ENCODE assay signal across 23 cellular contexts in the genomic region with DNA sequence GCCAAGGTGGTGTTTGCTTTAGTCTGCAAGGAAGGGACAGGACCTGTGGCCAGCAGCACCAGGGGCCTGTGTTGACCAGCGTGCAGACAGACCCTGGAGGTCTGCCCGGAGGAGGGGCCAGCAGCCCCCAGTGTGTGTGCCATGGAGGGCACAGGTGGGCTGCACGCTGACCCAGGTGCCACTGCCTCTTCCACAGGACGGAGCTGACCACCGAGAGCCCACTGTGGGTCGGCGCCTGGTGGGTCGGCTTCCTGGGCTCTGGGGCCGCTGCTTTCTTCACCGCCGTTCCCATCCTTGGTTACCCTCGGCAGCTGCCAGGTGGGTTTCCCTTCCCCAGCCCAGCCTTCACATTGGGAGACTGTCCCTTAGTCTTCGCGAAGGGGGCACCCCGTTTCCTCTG. TPM values are rescaled to one million over a fixed set of nuclear protein-coding genes. Genes with fewer than 3 reads are reported as not detected.
DNase-seq lines count a peak whose midpoint lies in the region; ATAC-seq and FAIRE-seq lines count a peak whose summit lies in the region.
"Had no signal": no experiment of that assay in that cellular context is flagged by ENCODE, and none has a peak within 500 bp of the region (broad histone marks: within the 10 kb centered on the region; RNA-seq: fewer than 3 reads in every experiment).

No MANE protein-coding gene starts in this region.

- peaks cover 76% of the 10 kb centered on the region for H3K4me1 Mint-ChIP-seq in dendritic cell treated with granulocyte-macrophage colony-stimulating factor and Interleukin-4, amounts not matched to agents 40 ng/mL and 50 ng/mL, for 4 days (ENCODE audit: low read depth)

- H3K23ac ChIP-seq in neuronal stem cell (ENCODE audit: low read depth, low read length, poor library complexity): no peak overlapping the region

- H4K91ac ChIP-seq in neuronal stem cell (ENCODE audit: low read depth, low read length, poor library complexity): no peak overlapping the region

- H2AK5ac ChIP-seq in neuronal stem cell (ENCODE audit: low read depth, low read length): no peak overlapping the region

- no peak overlapping the region for H2BK120ac ChIP-seq in neuronal stem cell (ENCODE audit: low read depth, low read length)

- H3K9me3 ChIP-seq in BLaER1 (no peaks in the 10 kb centered on the region), neuronal stem cell (replicated peaks in 1 of 2; ENCODE audit: control insufficient read depth in 2 of 2, insufficient read depth in 1 of 2, low read depth in 1 of 2, low read length in 2 of 2) (no peaks in the 10 kb centered on the region), aorta (ENCODE audit: control insufficient read depth, low read length) (no peaks in the 10 kb centered on the region)
- H3K9me3 ChIP-seq: BE2C; BLaER1 treated with 17β-estradiol and CSF1 and Interleukin-3, amounts not matched to agents 10 nM and 100 nM; Caco-2 had no signal

- H3K27me3 Mint-ChIP-seq in dendritic cell treated with granulocyte-macrophage colony-stimulating factor and Interleukin-4, amounts not matched to agents 40 ng/mL and 50 ng/mL, for 4 days: peaks cover 6% of the 10 kb centered on the region
- H3K27me3 Mint-ChIP-seq: CD4-positive, alpha-beta T cell had no signal

- H3K27ac Mint-ChIP-seq in dendritic cell treated with granulocyte-macrophage colony-stimulating factor and Interleukin-4, amounts not matched to agents 40 ng/mL and 50 ng/mL, for 4 days: peak overlapping the region; percentile 86
- H3K27ac Mint-ChIP-seq: CD4-positive, alpha-beta T cell; CD8-positive, alpha-beta T cell had no signal

- no peak overlapping the region for H2BK12ac ChIP-seq in neuronal stem cell (ENCODE audit: low read length)

- H3K36me3 Mint-ChIP-seq in dendritic cell treated with granulocyte-macrophage colony-stimulating factor and Interleukin-4, amounts not matched to agents 40 ng/mL and 50 ng/mL, for 4 days (ENCODE audit: low read depth): no peaks in the 10 kb centered on the region
- H3K36me3 Mint-ChIP-seq: CD8-positive, alpha-beta T cell had no signal

- H3K4me2 ChIP-seq in BLaER1 (no peak overlapping the region), neuronal stem cell (ENCODE audit: insufficient read depth, low read length, poor library complexity, severe bottlenecking) (no peak overlapping the region)

- H3K27me3 ChIP-seq in BLaER1 (no peaks in the 10 kb centered on the region), neuronal stem cell (ENCODE audit: control insufficient read depth in 3 of 3, insufficient read depth in 3 of 3, low read depth in 1 of 3, low read length in 3 of 3) (peaks cover 0 to 46% (median 0%) of the 10 kb centered on the region in 3 experiments), aorta (ENCODE audit: control insufficient read depth in 1 of 2, insufficient read depth in 2 of 2, low read length in 1 of 2) (no peaks in the 10 kb centered on the region)
- H3K27me3 ChIP-seq: BE2C; BLaER1 treated with 17β-estradiol and CSF1 and Interleukin-3, amounts not matched to agents 10 nM and 100 nM had no signal

- peak; percentile 38 for FAIRE-seq in HTR-8/SVneo (lab: Jason Lieb, UNC)
- FAIRE-seq: A204.1, D721Med, G401.6, GM12891, GM19239 had no signal

- no peak overlapping the region for H4K8ac ChIP-seq in neuronal stem cell (ENCODE audit: low read depth, low read length)

- WGBS in neuronal stem cell (ENCODE audit: extremely low coverage in 2 of 2, insufficient read length in 2 of 2, insufficient replicate concordance in 1 of 2), 2 donors: no CpG with 5 or more reads among the region's 15 CpGs
- 88 to 89% methylated on average over 15 of the region's 15 CpGs for WGBS in aorta, 2 donors

- H3K14ac ChIP-seq in neuronal stem cell (ENCODE audit: low read length): peak overlapping the region; percentile 47

- H3K4ac ChIP-seq in neuronal stem cell (ENCODE audit: low read length): no peak overlapping the region

- H3K4me1 ChIP-seq in BLaER1 (peaks cover 11% of the 10 kb centered on the region; the same call in 1 of the 2 replicates), neuronal stem cell (ENCODE audit: control insufficient read depth in 2 of 2, insufficient read depth in 1 of 2, low read depth in 1 of 2, low read length in 2 of 2) (peaks cover 8 to 12% of the 10 kb centered on the region in 2 donors), aorta (ENCODE audit: control insufficient read depth in 1 of 2, insufficient read depth in 2 of 2, low read length in 2 of 2) (no peaks in the 10 kb centered on the region)
- H3K4me1 ChIP-seq: Caco-2 had no signal

- H2AFZ ChIP-seq in neuronal stem cell (ENCODE audit: low read length): no peak overlapping the region

- no peak overlapping the region for H3K9ac ChIP-seq in BLaER1
- H3K9ac ChIP-seq in neuronal stem cell (ENCODE audit: low read depth, low read length, poor library complexity): no peak overlapping the region

- 0 out of 2 replicates have a peak overlapping the region, but pooled peaks have one; percentile 9 for H3K27ac ChIP-seq in BLaER1
- no peak overlapping the region for H3K27ac ChIP-seq in neuronal stem cell (replicated peaks; ENCODE audit: low read length)
- no peak overlapping the region for H3K27ac ChIP-seq in aorta (ENCODE audit: low read depth in 1 of 2, low read length in 2 of 2)
- H3K27ac ChIP-seq: BLaER1 treated with 17β-estradiol and CSF1 and Interleukin-3, amounts not matched to agents 10 nM and 100 nM; C4-2B had no signal

- ATAC-seq in aorta (ENCODE audit: low FRiP score) (no peak), HG03354 (IDR thresholded peaks at IDR 0.05; ENCODE audit: poor library complexity, severe bottlenecking, unreplicated experiment) (no peak)
- ATAC-seq: CD8-positive, alpha-beta T cell had no signal

- no peak overlapping the region for H2BK15ac ChIP-seq in neuronal stem cell (ENCODE audit: low read length)

- no peaks in the 10 kb centered on the region for H3K9me3 Mint-ChIP-seq in dendritic cell treated with granulocyte-macrophage colony-stimulating factor and Interleukin-4, amounts not matched to agents 40 ng/mL and 50 ng/mL, for 4 days
- H3K9me3 Mint-ChIP-seq: CD4-positive, alpha-beta T cell; CD8-positive, alpha-beta T cell had no signal

- H3K4me3 ChIP-seq in BLaER1 (no peak overlapping the region), neuronal stem cell (ENCODE audit: low read length in 2 of 2) (no peak overlapping the region), aorta (ENCODE audit: low read length in 2 of 2) (no peak overlapping the region)
- H3K4me3 ChIP-seq: BLaER1 treated with 17β-estradiol and CSF1 and Interleukin-3, amounts not matched to agents 10 nM and 100 nM had no signal

- intact Hi-C loops in dendritic cell treated with granulocyte-macrophage colony-stimulating factor and Interleukin-4, amounts not matched to agents 40 ng/mL and 50 ng/mL, for 4 days (cut with micrococcal nuclease): no loop called here
- intact Hi-C loops in aorta (cut with DNase I): loop anchor here in 1 of 2 donors (10.0 kb wide), 1 partner anchor 345 kb away; a partner anchor contains a TSS

- H4K20me1 ChIP-seq in BLaER1: peaks cover 76% of the 10 kb centered on the region

- peaks cover 8% of the 10 kb centered on the region for H3K79me1 ChIP-seq in neuronal stem cell (ENCODE audit: low read depth, low read length)

- H2BK5ac ChIP-seq in neuronal stem cell (ENCODE audit: low read length): no peak overlapping the region

- H3K36me3 ChIP-seq in BLaER1 (peaks cover 94% of the 10 kb centered on the region), neuronal stem cell (replicated peaks in 1 of 2; ENCODE audit: control insufficient read depth in 2 of 2, insufficient read depth in 2 of 2, low read length in 2 of 2) (no peaks in the 10 kb centered on the region), aorta (ENCODE audit: control insufficient read depth in 1 of 2, insufficient read depth in 2 of 2, low read length in 1 of 2) (no peaks in the 10 kb centered on the region)

- no peak for DNase-seq in HTR-8/SVneo (ENCODE audit: insufficient read length, low spot score)
- no peak for DNase-seq in neuronal stem cell (ENCODE audit: low spot score)
- no peak for DNase-seq in aorta
- DNase-seq in medulla oblongata (ENCODE audit: extremely low spot score): no peak
- DNase-seq: 8988T; ACHN; BE2C; Caco-2; Calu3; CD4-positive, alpha-beta T cell; CD8-positive, alpha-beta T cell; DMS79 treated with DMSO at 0.1 percent for 48 hours; GF-D8 had no signal

- no peak overlapping the region for H3K4me3 Mint-ChIP-seq in dendritic cell treated with granulocyte-macrophage colony-stimulating factor and Interleukin-4, amounts not matched to agents 40 ng/mL and 50 ng/mL, for 4 days
- H3K4me3 Mint-ChIP-seq: CD4-positive, alpha-beta T cell; CD8-positive, alpha-beta T cell had no signal

- H3K18ac ChIP-seq in neuronal stem cell (ENCODE audit: low read length): peak overlapping the region; percentile 48

RNA-seq across cellular contexts. Expression of a gene that starts 17.9 kb away (rescaled TPM):
- 3.5 TPM for polyA plus RNA-seq in neuronal stem cell (2013, experiment 1 of 2)
- polyA plus RNA-seq in neuronal stem cell (2013, experiment 2 of 2): 3.9 TPM
- total RNA-seq in aorta: 10 to 100 TPM; 13.9 to 14.6 TPM
- polyA plus RNA-seq in aorta: 1 to 10 TPM; 1.0 to 4.1 TPM

RNA-seq across cellular contexts. Expression of a gene that starts 48.4 kb away (rescaled TPM):
- 0.28 TPM for polyA plus RNA-seq in neuronal stem cell (2013, experiment 1 of 2)
- polyA plus RNA-seq in neuronal stem cell (2013, experiment 2 of 2): 0.21 TPM
- not detected for total RNA-seq in aorta
- not detected for polyA plus RNA-seq in aorta
- total RNA-seq: Calu3; CD8-positive, alpha-beta T cell had no signal
